Comparison of ENCODE assay signal across 17 cellular contexts in the genomic region with DNA sequence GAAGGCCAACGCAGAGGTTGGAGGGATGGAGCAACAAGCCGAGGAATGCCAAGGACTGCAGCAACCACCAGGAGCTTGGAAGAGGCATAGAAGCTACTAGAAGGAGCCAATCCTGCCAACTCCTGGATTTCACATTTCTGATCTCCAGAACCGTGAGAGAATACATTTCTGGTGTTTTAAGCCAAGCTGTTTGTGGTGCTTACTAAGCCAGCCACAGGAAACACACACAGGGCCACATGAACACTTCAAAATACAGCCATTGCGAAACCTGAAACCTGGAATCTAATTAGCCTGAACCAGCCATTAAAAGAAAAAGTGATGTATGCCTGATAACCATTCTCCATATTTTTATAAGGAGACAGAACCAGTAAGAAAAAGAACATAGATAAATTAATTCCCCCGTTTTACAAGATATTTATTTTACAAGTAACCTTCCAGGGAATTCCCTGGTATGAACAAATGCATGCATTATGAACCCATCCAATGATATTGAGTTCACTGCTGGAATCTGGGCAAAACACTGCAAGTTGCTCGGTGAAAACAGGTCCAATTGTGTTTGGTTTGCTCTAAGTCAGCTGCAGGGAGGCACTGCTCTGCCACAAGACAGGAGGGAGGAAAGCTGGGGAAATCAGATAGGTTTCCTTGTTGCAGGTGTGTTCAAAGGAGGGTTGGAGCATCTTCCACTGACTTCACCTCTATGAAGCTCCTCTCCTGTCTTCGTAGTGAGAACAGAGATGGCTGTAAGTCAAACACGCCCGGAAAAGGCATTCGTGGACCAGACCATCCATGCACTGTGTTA.
DNase-seq lines count a peak whose midpoint lies in the region; ATAC-seq, FAIRE-seq and TF ChIP-seq lines count a peak whose summit lies in the region.
"Had no signal": no experiment of that assay in that cellular context is flagged by ENCODE, and none has a peak within 500 bp of the region (broad histone marks: within the 10 kb centered on the region; RNA-seq: fewer than 3 reads in every experiment).

No MANE protein-coding gene starts in this region.

- H3K4me3 ChIP-seq in astrocyte (ENCODE audit: insufficient read depth, low read depth, low read length) (no peak overlapping the region), mesenchymal stem cell (ENCODE audit: insufficient read depth in 1 of 2, low read depth in 1 of 2, low read length in 2 of 2) (no peak overlapping the region), pancreas (no peak overlapping the region)
- H3K4me3 ChIP-seq: esophagus muscularis mucosa had no signal

- no peaks in the 10 kb centered on the region for H3K4me1 ChIP-seq in astrocyte (ENCODE audit: insufficient read depth, low read length)
- no peaks in the 10 kb centered on the region for H3K4me1 ChIP-seq in mesenchymal stem cell (ENCODE audit: control insufficient read depth, insufficient read depth, low read depth, low read length)
- H3K4me1 ChIP-seq in pancreas: no peaks in the 10 kb centered on the region
- H3K4me1 ChIP-seq: esophagus muscularis mucosa had no signal

- H3K4me2 ChIP-seq in astrocyte (ENCODE audit: low read length) (no peak overlapping the region), mesenchymal stem cell (ENCODE audit: low read length, poor library complexity, severe bottlenecking) (no peak overlapping the region)

- no peaks in the 10 kb centered on the region for H3K79me2 ChIP-seq in astrocyte (ENCODE audit: insufficient read depth, low read length)

- no peaks in the 10 kb centered on the region for H4K20me1 ChIP-seq in astrocyte (ENCODE audit: insufficient read depth, low read length)

- no peak overlapping the region for H3K4me3 Mint-ChIP-seq in astrocyte (ENCODE audit: unreplicated experiment)
- H3K4me3 Mint-ChIP-seq: H9 had no signal

- H3K27me3 Mint-ChIP-seq in astrocyte (ENCODE audit: low read depth, unreplicated experiment): no peaks in the 10 kb centered on the region

- peaks cover 4% of the 10 kb centered on the region for H3K4me1 Mint-ChIP-seq in astrocyte (ENCODE audit: low read depth, unreplicated experiment)
- H3K4me1 Mint-ChIP-seq: H9 had no signal

- peaks cover 3% of the 10 kb centered on the region for H3K36me3 Mint-ChIP-seq in astrocyte (ENCODE audit: low read depth, unreplicated experiment)

- no peak overlapping the region for H3K14ac ChIP-seq in mesenchymal stem cell (ENCODE audit: low read length in 2 of 2)

- H2BK12ac ChIP-seq in mesenchymal stem cell (ENCODE audit: low read length in 2 of 2): peak overlapping the region in 1 of 2 experiments; percentile 59

- H3K27ac ChIP-seq in astrocyte (ENCODE audit: low read depth, low read length) (no peak overlapping the region), mesenchymal stem cell (ENCODE audit: low read length, poor library complexity, severe bottlenecking) (no peak overlapping the region), pancreas (no peak overlapping the region)
- H3K27ac ChIP-seq: esophagus muscularis mucosa had no signal

- H3K9ac ChIP-seq in astrocyte (ENCODE audit: low read length) (no peak overlapping the region), mesenchymal stem cell (ENCODE audit: low read length) (no peak overlapping the region)

- H3K23ac ChIP-seq in mesenchymal stem cell (ENCODE audit: low read length in 2 of 2): no peak overlapping the region

- DNase-seq in NCI-H2196 (lab: John Stamatoyannopoulos, UW; ENCODE audit: unreplicated experiment): peak; percentile 10
- DNase-seq in NCI-H2196 treated with DMSO at 0.1 percent for 48 hours (lab: John Stamatoyannopoulos, UW; ENCODE audit: unreplicated experiment): no peak
- DNase-seq in astrocyte (ENCODE audit: low read depth): peak; percentile 59
- peak; percentile 33 for DNase-seq in mesenchymal stem cell
- no peak for DNase-seq in COR-L47 (lab: John Stamatoyannopoulos, UW)
- no peak for DNase-seq in pancreas
- no peak for DNase-seq in SW480 (ENCODE audit: low spot score)
- DNase-seq: ACHN; activated CD4-positive, CD25-positive, alpha-beta regulatory T cell; activated gamma-delta T cell treated with Interleukin-2 at 50 U/mL for 16 hours; aorta; dermis blood vessel endothelial cell; H9; hippocampal formation; NCI-H2227 treated with DMSO at 0.1 percent for 48 hours had no signal

- WGBS in mesenchymal stem cell: 86% methylated on average over 10 of the region's 10 CpGs
- 68 to 75% methylated on average over 10 of the region's 10 CpGs for WGBS in pancreas, 2 donors

- H2BK15ac ChIP-seq in mesenchymal stem cell (ENCODE audit: low read depth, poor library complexity, severe bottlenecking): no peak overlapping the region

- no peaks in the 10 kb centered on the region for H3K79me1 ChIP-seq in mesenchymal stem cell (replicated peaks; ENCODE audit: low read length, poor library complexity, severe bottlenecking)

- H3K18ac ChIP-seq in mesenchymal stem cell (ENCODE audit: low read depth in 1 of 2, low read length in 2 of 2): peak overlapping the region in 1 of 2 experiments; percentile 69

- H3K27ac Mint-ChIP-seq in astrocyte (ENCODE audit: unreplicated experiment): no peak overlapping the region
- H3K27ac Mint-ChIP-seq: H9 had no signal

- FAIRE-seq in astrocyte (lab: Jason Lieb, UNC) (no peak), pancreas (lab: Jason Lieb, UNC) (no peak)

- no peak for ATAC-seq in pancreas

- H3K27me3 ChIP-seq in astrocyte (ENCODE audit: insufficient read depth, low read length) (no peaks in the 10 kb centered on the region), mesenchymal stem cell (ENCODE audit: control insufficient read depth in 1 of 2, insufficient read depth in 1 of 2, low read length in 2 of 2) (no peaks in the 10 kb centered on the region), pancreas (peaks cover 0 to 2% (median 0%) of the 10 kb centered on the region in 4 donors)
- H3K27me3 ChIP-seq: esophagus muscularis mucosa had no signal

- no peak overlapping the region for H2AK5ac ChIP-seq in mesenchymal stem cell (ENCODE audit: low read length, severe bottlenecking)

- H3K9me3 ChIP-seq in astrocyte (ENCODE audit: insufficient read depth, low read depth, low read length): no peaks in the 10 kb centered on the region
- H3K9me3 ChIP-seq in mesenchymal stem cell (ENCODE audit: control insufficient read depth, low read length): peaks cover 13% of the 10 kb centered on the region
- no peaks in the 10 kb centered on the region for H3K9me3 ChIP-seq in pancreas

- TF ChIP-seq EP300 in Ishikawa (IDR thresholded peaks at IDR 0.05; ENCODE audit: borderline replicate concordance): no peak

- H3K36me3 ChIP-seq in astrocyte (ENCODE audit: insufficient read depth, low read length) (no peaks in the 10 kb centered on the region), mesenchymal stem cell (ENCODE audit: control insufficient read depth in 1 of 2, insufficient read depth in 2 of 2, low read depth in 1 of 2, low read length in 2 of 2) (no peaks in the 10 kb centered on the region), pancreas (no peaks in the 10 kb centered on the region)
- H3K36me3 ChIP-seq: esophagus muscularis mucosa had no signal

- H4K8ac ChIP-seq in mesenchymal stem cell (ENCODE audit: low read length): no peak overlapping the region

- no peak overlapping the region for H2BK5ac ChIP-seq in mesenchymal stem cell (ENCODE audit: low read depth, low read length, poor library complexity, severe bottlenecking)

- H2AFZ ChIP-seq in astrocyte (ENCODE audit: low read depth, low read length): no peak overlapping the region
- no peak overlapping the region for H2AFZ ChIP-seq in mesenchymal stem cell (ENCODE audit: low read depth, low read length)

- intact Hi-C loops in pancreas (cut with DNase I): no loop called here

- H3K4ac ChIP-seq in mesenchymal stem cell (ENCODE audit: low read depth in 1 of 2, low read length in 2 of 2): no peak overlapping the region

- TF ChIP-seq CTCF in astrocyte (IDR thresholded peaks at IDR 0.05; ENCODE audit: insufficient read depth, low read depth, low read length) (no peak), pancreas (IDR thresholded peaks at IDR 0.05) (no peak)

- H3K9me3 Mint-ChIP-seq in astrocyte (ENCODE audit: unreplicated experiment): peaks cover 10% of the 10 kb centered on the region

- H4K91ac ChIP-seq in mesenchymal stem cell (ENCODE audit: low read length): no peak overlapping the region

- no peak overlapping the region for H2BK120ac ChIP-seq in mesenchymal stem cell (ENCODE audit: low read depth, low read length)

- TF ChIP-seq RAD21 in Ishikawa (IDR thresholded peaks at IDR 0.05; ENCODE audit: low read depth): no peak

TF ChIP-seq in Ishikawa, 13 proteins besides CTCF, POLR2A, EP300 and RAD21 (continues in another document):
- no peak for TF ChIP-seq TEAD4 (IDR thresholded peaks at IDR 0.05)
- TF ChIP-seq CREB1 (IDR thresholded peaks at IDR 0.05; ENCODE audit: low read depth): no peak
- TF ChIP-seq CEBPB (IDR thresholded peaks at IDR 0.05): 0 out of 2 replicates have a peak, but pooled peaks have one; percentile 16
- TF ChIP-seq FOXM1 (IDR thresholded peaks at IDR 0.05; ENCODE audit: borderline replicate concordance, low read depth): no peak
- TF ChIP-seq, protein P1, sequence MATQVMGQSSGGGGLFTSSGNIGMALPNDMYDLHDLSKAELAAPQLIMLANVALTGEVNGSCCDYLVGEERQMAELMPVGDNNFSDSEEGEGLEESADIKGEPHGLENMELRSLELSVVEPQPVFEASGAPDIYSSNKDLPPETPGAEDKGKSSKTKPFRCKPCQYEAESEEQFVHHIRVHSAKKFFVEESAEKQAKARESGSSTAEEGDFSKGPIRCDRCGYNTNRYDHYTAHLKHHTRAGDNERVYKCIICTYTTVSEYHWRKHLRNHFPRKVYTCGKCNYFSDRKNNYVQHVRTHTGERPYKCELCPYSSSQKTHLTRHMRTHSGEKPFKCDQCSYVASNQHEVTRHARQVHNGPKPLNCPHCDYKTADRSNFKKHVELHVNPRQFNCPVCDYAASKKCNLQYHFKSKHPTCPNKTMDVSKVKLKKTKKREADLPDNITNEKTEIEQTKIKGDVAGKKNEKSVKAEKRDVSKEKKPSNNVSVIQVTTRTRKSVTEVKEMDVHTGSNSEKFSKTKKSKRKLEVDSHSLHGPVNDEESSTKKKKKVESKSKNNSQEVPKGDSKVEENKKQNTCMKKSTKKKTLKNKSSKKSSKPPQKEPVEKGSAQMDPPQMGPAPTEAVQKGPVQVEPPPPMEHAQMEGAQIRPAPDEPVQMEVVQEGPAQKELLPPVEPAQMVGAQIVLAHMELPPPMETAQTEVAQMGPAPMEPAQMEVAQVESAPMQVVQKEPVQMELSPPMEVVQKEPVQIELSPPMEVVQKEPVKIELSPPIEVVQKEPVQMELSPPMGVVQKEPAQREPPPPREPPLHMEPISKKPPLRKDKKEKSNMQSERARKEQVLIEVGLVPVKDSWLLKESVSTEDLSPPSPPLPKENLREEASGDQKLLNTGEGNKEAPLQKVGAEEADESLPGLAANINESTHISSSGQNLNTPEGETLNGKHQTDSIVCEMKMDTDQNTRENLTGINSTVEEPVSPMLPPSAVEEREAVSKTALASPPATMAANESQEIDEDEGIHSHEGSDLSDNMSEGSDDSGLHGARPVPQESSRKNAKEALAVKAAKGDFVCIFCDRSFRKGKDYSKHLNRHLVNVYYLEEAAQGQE (IDR thresholded peaks at IDR 0.05; ENCODE audit: low read depth): no peak
- TF ChIP-seq TCF12 (IDR thresholded peaks at IDR 0.05; ENCODE audit: low read depth): no peak
- TF ChIP-seq, protein P2, sequence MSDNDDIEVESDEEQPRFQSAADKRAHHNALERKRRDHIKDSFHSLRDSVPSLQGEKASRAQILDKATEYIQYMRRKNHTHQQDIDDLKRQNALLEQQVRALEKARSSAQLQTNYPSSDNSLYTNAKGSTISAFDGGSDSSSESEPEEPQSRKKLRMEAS (IDR thresholded peaks at IDR 0.05): no peak

Comparison
In these comparisons a context has a peak if more than half of its experiments do, and no peak if none do; other contexts are left out.
1. DNase-seq: peak in NCI-H2196 (single experiment), astrocyte (single experiment) and mesenchymal stem cell (single experiment); none in NCI-H2196 treated with DMSO at 0.1 percent for 48 hours (single experiment), COR-L47 (single experiment), pancreas (0 of 6) and SW480 (single experiment).